In genomic region chr4:151673913-151674520, GRCh38 we compare ENCODE assay signal across 19 cellular contexts.
DNase-seq lines count a peak whose midpoint lies in the region; ATAC-seq, FAIRE-seq and TF ChIP-seq lines count a peak whose summit lies in the region.
"Had no signal": no experiment of that assay in that cellular context is flagged by ENCODE, and none has a peak within 500 bp of the region (broad histone marks: within the 10 kb centered on the region; RNA-seq: fewer than 3 reads in every experiment).

No MANE protein-coding gene starts in this region.

- H3K79me2 ChIP-seq in HepG2 (ENCODE audit: insufficient read depth, low read length) = no peaks in the 10 kb centered on the region

- H3K4me2 ChIP-seq in HepG2 (ENCODE audit: low read depth, low read length) = peak overlapping the region; percentile 5; the same call in 1 of the 2 replicates

- H3K27ac Mint-ChIP-seq in activated CD4-positive, alpha-beta T cell treated with anti-CD3 and anti-CD28 coated beads for 36 hours = no peak overlapping the region
- H3K27ac Mint-ChIP-seq: activated B cell treated with CpG ODN at 0.5 μM for 24 hours; activated T-helper 2 cell treated with anti-CD3 and anti-CD28 coated beads, Interferon-gamma antibody, Interleukin-2, Interleukin-4, amounts not matched to agents 10 μg/mL and 5 μg/mL and 100 μg/mL, durations not matched to agents 14 hours and 24 hours and 36 hours; CD4-positive, CD25-positive, alpha-beta regulatory T cell had no signal

- TF ChIP-seq POLR2A in HepG2 (IDR thresholded peaks at IDR 0.05; ENCODE audit: insufficient read depth in 1 of 2, low read depth in 2 of 2, low read length in 2 of 2) = no peak
- no peak for TF ChIP-seq POLR2A in right lobe of liver (IDR thresholded peaks at IDR 0.05)

- H3K9ac ChIP-seq in HepG2 (ENCODE audit: insufficient read depth, low read depth, low read length) = no peak overlapping the region

- TF ChIP-seq EP300 in HepG2 (IDR thresholded peaks at IDR 0.05; ENCODE audit: low read depth in 2 of 2, low read length in 2 of 2) (no peak), HepG2 (CRISPR knock-in tag; IDR thresholded peaks at IDR 0.05; ENCODE audit: borderline replicate concordance) (no peak)

- TF ChIP-seq RAD21 in HepG2 (CRISPR knock-in tag; IDR thresholded peaks at IDR 0.05) = no peak

- no peaks in the 10 kb centered on the region for H3K9me3 Mint-ChIP-seq in activated CD4-positive, alpha-beta T cell treated with anti-CD3 and anti-CD28 coated beads for 36 hours (ENCODE audit: low read depth)
- H3K9me3 Mint-ChIP-seq: activated B cell treated with CpG ODN at 0.5 μM for 24 hours; activated T-helper 2 cell treated with anti-CD3 and anti-CD28 coated beads, Interferon-gamma antibody, Interleukin-2, Interleukin-4, amounts not matched to agents 10 μg/mL and 5 μg/mL and 100 μg/mL, durations not matched to agents 14 hours and 24 hours and 36 hours; CD4-positive, CD25-positive, alpha-beta regulatory T cell had no signal

- H3K36me3 Mint-ChIP-seq in activated CD4-positive, alpha-beta T cell treated with anti-CD3 and anti-CD28 coated beads for 36 hours (ENCODE audit: low read depth) = no peaks in the 10 kb centered on the region

- in situ Hi-C loops in HepG2 (cut with HindIII; ENCODE audit: extremely low pct_ligation_motif_present, low pct_unique_long_range_greater_than_20kb) = no loop called here

- H3K27ac ChIP-seq in HepG2 (ENCODE audit: extremely low read length, insufficient read depth, low read length) = no peak overlapping the region
- H3K27ac ChIP-seq in right lobe of liver = no peak overlapping the region
- H3K27ac ChIP-seq in esophagus (ENCODE audit: low read depth in 2 of 2, low read length in 1 of 2) = peak overlapping the region; percentile 13 to 37
- H3K27ac ChIP-seq: colonic mucosa, spleen had no signal

- no peak overlapping the region for H2AFZ ChIP-seq in HepG2 (ENCODE audit: low read length)

- no peaks in the 10 kb centered on the region for H4K20me1 ChIP-seq in HepG2 (ENCODE audit: insufficient read depth, low read length)

- H3K4me1 ChIP-seq in HepG2 (ENCODE audit: insufficient read depth, low read length) = peaks cover 8% of the 10 kb centered on the region
- no peaks in the 10 kb centered on the region for H3K4me1 ChIP-seq in right lobe of liver
- H3K4me1 ChIP-seq in esophagus (ENCODE audit: control insufficient read depth in 2 of 2, insufficient read depth in 2 of 2, low read length in 1 of 2) = peaks cover 2 to 8% of the 10 kb centered on the region in 2 donors
- H3K4me1 ChIP-seq in mucosa of descending colon (ENCODE audit: low read depth) = no peaks in the 10 kb centered on the region
- H3K4me1 ChIP-seq: colonic mucosa, spleen, uterus had no signal

- H3K36me3 ChIP-seq in HepG2 (replicated peaks in 1 of 2; ENCODE audit: control insufficient read depth in 1 of 2, insufficient read depth in 2 of 2, low read length in 2 of 2) (peaks cover 3 to 9% of the 10 kb centered on the region in 2 experiments; a peak in 2 of 5 replicates), right lobe of liver (no peaks in the 10 kb centered on the region), esophagus (ENCODE audit: control insufficient read depth in 2 of 2, insufficient read depth in 2 of 2, low read length in 1 of 2) (peaks cover 0 to 6% of the 10 kb centered on the region in 2 donors), mucosa of descending colon (ENCODE audit: low read depth) (no peaks in the 10 kb centered on the region)
- H3K36me3 ChIP-seq: colonic mucosa, uterus had no signal

- no peaks in the 10 kb centered on the region for H3K4me1 Mint-ChIP-seq in activated CD4-positive, alpha-beta T cell treated with anti-CD3 and anti-CD28 coated beads for 36 hours
- H3K4me1 Mint-ChIP-seq: activated B cell treated with CpG ODN at 0.5 μM for 24 hours; CD4-positive, CD25-positive, alpha-beta regulatory T cell had no signal

- 85% methylated on average over 12 of the region's 12 CpGs for WGBS in HepG2 (ENCODE audit: low lambda C conversion rate)
- WGBS in right lobe of liver (ENCODE audit: insufficient coverage, low coverage, low lambda C conversion rate, missing lambda C conversion rate) = 75% methylated on average over 4 of the region's 12 CpGs
- 51 to 54% methylated on average over 12 of the region's 12 CpGs for WGBS in esophagus, 2 donors

- FAIRE-seq in HepG2 (lab: Jason Lieb, UNC) (no peak), HTR-8/SVneo (lab: Jason Lieb, UNC) (no peak)

- H3K27me3 Mint-ChIP-seq in activated CD4-positive, alpha-beta T cell treated with anti-CD3 and anti-CD28 coated beads for 36 hours = no peaks in the 10 kb centered on the region
- H3K27me3 Mint-ChIP-seq: activated B cell treated with CpG ODN at 0.5 μM for 24 hours; CD4-positive, CD25-positive, alpha-beta regulatory T cell had no signal

- TF ChIP-seq CTCF in HepG2 (CRISPR knock-in tag; IDR thresholded peaks at IDR 0.05) (no peak), right lobe of liver (IDR thresholded peaks at IDR 0.05) (no peak), mucosa of descending colon (IDR thresholded peaks at IDR 0.05) (no peak)

- DNase-seq in HepG2 (ENCODE audit: low spot score) = no peak
- no peak for DNase-seq in right lobe of liver
- DNase-seq in mucosa of descending colon = no peak
- no peak for DNase-seq in HTR-8/SVneo (ENCODE audit: insufficient read length, low spot score)
- no peak for DNase-seq in NCI-H2029 (lab: John Stamatoyannopoulos, UW)
- no peak for DNase-seq in activated CD4-positive, alpha-beta T cell treated with anti-CD3 and anti-CD28 coated beads for 36 hours
- DNase-seq in GF-D8 (lab: John Stamatoyannopoulos, UW) = no peak
- DNase-seq: activated B cell treated with CpG ODN at 0.5 μM for 24 hours; CD4-positive, CD25-positive, alpha-beta regulatory T cell; DND-41; esophagus squamous epithelium; NCI-H1092 treated with DMSO at 0.1 percent for 48 hours; spleen; stimulated activated naive CD4-positive, alpha-beta T cell had no signal

- POLR2A ChIA-PET in HepG2 (lab: Yijun Ruan, JAX) = no interaction called here
- POLR2A ChIA-PET in activated CD4-positive, alpha-beta T cell treated with anti-CD3 and anti-CD28 coated beads for 36 hours (lab: Charles Lee) = no interaction called here

- H3K9me3 ChIP-seq in HepG2 (ENCODE audit: low read length) (no peaks in the 10 kb centered on the region), right lobe of liver (no peaks in the 10 kb centered on the region), esophagus (ENCODE audit: control insufficient read depth in 2 of 2, insufficient read depth in 1 of 2, low read depth in 1 of 2, low read length in 1 of 2) (no peaks in the 10 kb centered on the region), mucosa of descending colon (no peaks in the 10 kb centered on the region)
- H3K9me3 ChIP-seq: colonic mucosa, esophagus squamous epithelium, spleen, uterus had no signal

- CTCF ChIA-PET in HepG2 (lab: Yijun Ruan, JAX; ENCODE audit: low intra/inter-chr PET ratio, low total read pairs) = no interaction called here
- CTCF ChIA-PET in activated CD4-positive, alpha-beta T cell treated with anti-CD3 and anti-CD28 coated beads for 36 hours (lab: Charles Lee) = no interaction called here

- ATAC-seq in HepG2 = peak; percentile 42
- ATAC-seq in right lobe of liver = no peak
- ATAC-seq in mucosa of descending colon = peak; percentile 27
- ATAC-seq in activated CD4-positive, alpha-beta T cell treated with anti-CD3 and anti-CD28 coated beads for 36 hours = no peak
- ATAC-seq: Panc1 had no signal

- H3K27me3 ChIP-seq in HepG2 (ENCODE audit: control insufficient read depth in 1 of 2, insufficient read depth in 2 of 2, low read length in 2 of 2) = no peaks in the 10 kb centered on the region
- no peaks in the 10 kb centered on the region for H3K27me3 ChIP-seq in right lobe of liver
- no peaks in the 10 kb centered on the region for H3K27me3 ChIP-seq in esophagus (ENCODE audit: control insufficient read depth in 1 of 2, insufficient read depth in 2 of 2, low read length in 2 of 2)
- H3K27me3 ChIP-seq: colonic mucosa, esophagus squamous epithelium, spleen, uterus had no signal

- H3K4me3 Mint-ChIP-seq in activated CD4-positive, alpha-beta T cell treated with anti-CD3 and anti-CD28 coated beads for 36 hours = no peak overlapping the region
- H3K4me3 Mint-ChIP-seq: activated B cell treated with CpG ODN at 0.5 μM for 24 hours; CD4-positive, CD25-positive, alpha-beta regulatory T cell had no signal

- H3K4me3 ChIP-seq in HepG2 (replicated peaks in 1 of 3; ENCODE audit: insufficient read depth in 1 of 3, low read depth in 2 of 3, low read length in 3 of 3) (no peak overlapping the region), right lobe of liver (no peak overlapping the region), esophagus (ENCODE audit: low read depth in 1 of 2, low read length in 2 of 2) (no peak overlapping the region), mucosa of descending colon (no peak overlapping the region)
- H3K4me3 ChIP-seq: colonic mucosa had no signal

- no TSS peak for BruUV-seq in HepG2 (replicated peaks; lab: Mats Ljungman, UMichigan)

- intact Hi-C loops in HepG2 (cut with micrococcal nuclease; ENCODE audit: unreplicated experiment) (no loop called here), right lobe of liver (cut with DNase I) (no loop called here), mucosa of descending colon (cut with DNase I, micrococcal nuclease) (no loop called here)
- intact Hi-C loops in activated CD4-positive, alpha-beta T cell treated with anti-CD3 and anti-CD28 coated beads for 36 hours (cut with DNase I, micrococcal nuclease) = no loop called here

TF ChIP-seq in HepG2, 621 proteins besides CTCF, POLR2A, EP300 and RAD21:
- TF ChIP-seq HNF4A (CRISPR knock-in tag; IDR thresholded peaks at IDR 0.05) = peak; percentile 13; the same call in 1 of the 2 replicates
- TF ChIP-seq RBFOX2 (IDR thresholded peaks at IDR 0.05; ENCODE audit: low read depth, low read length) = no peak
TF ChIP-seq in HepG2: peak in this region for 1.

Comparison
In these comparisons a context has a peak if more than half of its experiments do, and no peak if none do; other contexts are left out.
1. ATAC-seq: peak in HepG2 (single experiment) and mucosa of descending colon (single experiment); none in right lobe of liver (0 of 4) and activated CD4-positive, alpha-beta T cell treated with anti-CD3 and anti-CD28 coated beads for 36 hours (single experiment).
2. H3K27ac ChIP-seq: peak in esophagus (2 of 2); none in HepG2 (single experiment) and right lobe of liver (0 of 3).